ENCODE assay signal across 8 cellular contexts in the genomic region with DNA sequence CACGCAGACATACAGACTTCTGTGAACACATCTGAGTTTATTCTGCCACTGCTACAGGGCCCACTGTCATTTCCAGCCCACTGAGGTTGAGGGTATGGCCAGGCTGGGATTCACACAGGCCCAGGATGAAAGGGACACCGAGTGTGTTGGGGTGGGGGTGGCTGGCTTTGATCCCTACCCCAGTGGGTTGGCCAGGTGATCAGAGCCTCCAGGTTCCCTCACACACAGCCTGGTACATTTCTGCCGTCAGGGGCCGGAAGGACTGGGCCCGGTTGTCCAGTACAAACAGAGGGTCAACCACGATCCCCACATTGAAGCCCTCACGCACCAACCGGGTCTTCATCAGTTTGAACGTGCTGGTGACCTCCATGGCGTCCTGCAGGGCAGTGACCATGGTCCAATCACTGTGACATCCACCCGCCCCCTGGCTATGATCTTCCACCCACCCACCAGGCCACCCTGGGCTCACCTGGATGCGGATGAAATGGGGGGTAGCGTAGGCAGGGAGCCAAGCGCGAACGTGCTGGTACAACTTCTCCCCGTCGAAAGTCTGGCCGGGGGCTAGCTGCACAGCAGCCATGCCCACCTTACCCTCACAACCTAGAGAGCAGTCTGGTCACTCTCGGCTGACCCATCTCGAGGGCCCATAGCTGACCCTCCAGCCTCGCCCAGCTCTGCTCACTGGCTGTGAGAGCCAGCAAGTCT. TPM values are rescaled to one million over a fixed set of nuclear protein-coding genes. Genes with fewer than 3 reads are reported as not detected.
DNase-seq lines count a peak whose midpoint lies in the region; ATAC-seq, FAIRE-seq and TF ChIP-seq lines count a peak whose summit lies in the region.

No MANE protein-coding gene starts in this region.

- H3K79me2 ChIP-seq in Loucy (ENCODE audit: insufficient read depth, low read length) (no peaks in the 10 kb centered on the region), H1 (ENCODE audit: control insufficient read depth in 1 of 2, insufficient read depth in 2 of 2, low read length in 2 of 2) (no peaks in the 10 kb centered on the region)

- no peak for DNase-seq in CD8-positive, alpha-beta T cell
- DNase-seq in H1 (ENCODE audit: low read depth in 1 of 2, low spot score in 2 of 2) (no peak), neural crest cell (ENCODE audit: low read depth, low spot score) (no peak), glomerular visceral epithelial cell (ENCODE audit: extremely low spot score) (no peak), LoVo (ENCODE audit: low spot score) (no peak)
- no peak for DNase-seq in activated effector memory CD4-positive, alpha-beta T cell treated with Interleukin-2 at 50 U/mL for 16 hours

- 0 out of 2 replicates have a peak overlapping the region, but pooled peaks have one; percentile 92 for H2BK15ac ChIP-seq in H1 (ENCODE audit: low read length)

- H3K27me3 ChIP-seq in CD8-positive, alpha-beta T cell (ENCODE audit: insufficient read depth, low read length), result no peaks in the 10 kb centered on the region
- H3K27me3 ChIP-seq in Loucy (ENCODE audit: insufficient read depth, low read length, poor library complexity, severe bottlenecking) (no peaks in the 10 kb centered on the region), H1 (replicated peaks in 1 of 4; ENCODE audit: control insufficient read depth in 3 of 4, extremely low read depth in 1 of 4, insufficient read depth in 3 of 4, low read length in 3 of 4) (no peaks in the 10 kb centered on the region)

- peaks cover 17% of the 10 kb centered on the region for H3K4me1 ChIP-seq in CD8-positive, alpha-beta T cell (ENCODE audit: insufficient read depth, low read length)
- H3K4me1 ChIP-seq in Loucy (ENCODE audit: insufficient read depth, low read length, poor library complexity, severe bottlenecking) (peaks cover 14% of the 10 kb centered on the region), H1 (replicated peaks in 1 of 4; ENCODE audit: control insufficient read depth in 3 of 4, insufficient read depth in 4 of 4, low read length in 3 of 4) (peaks cover 0 to 14% (median 7%) of the 10 kb centered on the region in 4 experiments; a peak in 4 of 7 replicates)

- H4K5ac ChIP-seq in H1 (ENCODE audit: insufficient read length, low read depth, low read length), result no peak overlapping the region

- H3K56ac ChIP-seq in H1 (replicated peaks; ENCODE audit: insufficient read length, low read depth, low read length), result peak overlapping the region; percentile 5

- TF ChIP-seq RAD21 in H1 (IDR thresholded peaks at IDR 0.05 in 1 of 2, conservative IDR thresholded peaks at IDR 0.05 in 1 of 2; ENCODE audit: low read depth in 2 of 2, low read length in 2 of 2), result no peak

- no peak overlapping the region for H3K23ac ChIP-seq in H1 (ENCODE audit: insufficient read length)

- H3K4me2 ChIP-seq in Loucy (ENCODE audit: low read depth, low read length, poor library complexity, severe bottlenecking), result peak overlapping the region; percentile 72
- H3K4me2 ChIP-seq in H1 (ENCODE audit: insufficient read depth in 1 of 2, low read depth in 2 of 2, low read length in 2 of 2), result peak overlapping the region; percentile 93 to 96

- H3K4ac ChIP-seq in H1 (replicated peaks; ENCODE audit: insufficient read length, low read depth, low read length), result peak overlapping the region; percentile 27

- peak overlapping the region; percentile 51; the same call in 1 of the 2 replicates for H3K18ac ChIP-seq in H1 (ENCODE audit: extremely low read depth, low read length)

- POLR2A ChIA-PET in CD8-positive, alpha-beta T cell (lab: Charles Lee), result interaction anchor here (1.1 to 2.5 kb wide), 4 partner anchors 21 to 78 kb away, joined by 3 to 10 read pairs (median 6); partner anchors contain the start of genes TRIM28 and ZBTB45
- POLR2A ChIA-PET in H1 (lab: Charles Lee; ENCODE audit: partially characterized antibody), result interaction anchor here (1.1 to 3.6 kb wide), 10 partner anchors 10 to 90 kb away, joined by 3 to 14 read pairs (median 4); partner anchors contain the start of genes CHMP2A, SLC27A5, TRIM28 and ZNF584

- no peak for FAIRE-seq in H1 (lab: Jason Lieb, UNC)

- H3K9ac ChIP-seq in Loucy (ENCODE audit: low read depth, low read length, poor library complexity, severe bottlenecking) (peak overlapping the region; percentile 65), H1 (replicated peaks in 1 of 4; ENCODE audit: extremely low read depth in 1 of 4, low read depth in 3 of 4, low read length in 3 of 4) (peak overlapping the region in 1 of 4 experiments; percentile 61; a peak in 5 of 7 replicates)

- H2BK5ac ChIP-seq in H1 (ENCODE audit: low read depth, low read length), result peak overlapping the region; percentile 84

- peaks cover 22% of the 10 kb centered on the region for H3K23me2 ChIP-seq in H1 (ENCODE audit: low read depth, low read length)

- H3K14ac ChIP-seq in H1 (ENCODE audit: insufficient read length), result no peak overlapping the region

- no peaks in the 10 kb centered on the region for H3K9me2 ChIP-seq in Loucy (replicated peaks; ENCODE audit: low read depth, low read length)

- H3K27ac ChIP-seq in CD8-positive, alpha-beta T cell (ENCODE audit: low read depth, low read length), result peak overlapping the region; percentile 22
- H3K27ac ChIP-seq in H1 (ENCODE audit: low read depth, low read length), result no peak overlapping the region

- ATAC-seq in CD8-positive, alpha-beta T cell, result no peak
- no peak for ATAC-seq in HG03108 (IDR thresholded peaks at IDR 0.05; ENCODE audit: unreplicated experiment)

- CTCF ChIA-PET in CD8-positive, alpha-beta T cell (lab: Charles Lee), result no interaction called here
- CTCF ChIA-PET in H1 (lab: Charles Lee; ENCODE audit: partially characterized antibody), result interaction anchor here (4.9 kb wide), 1 partner anchor 20 kb away, joined by 27 read pairs; the partner anchor contains the start of gene ZBTB45

- peaks cover 25% of the 10 kb centered on the region for H3K4me1 Mint-ChIP-seq in CD8-positive, alpha-beta T cell (ENCODE audit: low read depth)
- H3K4me1 Mint-ChIP-seq in neural crest cell, result peaks cover 19% of the 10 kb centered on the region

- H3K27me3 Mint-ChIP-seq in CD8-positive, alpha-beta T cell (ENCODE audit: low read depth), result no peaks in the 10 kb centered on the region
- H3K27me3 Mint-ChIP-seq in neural crest cell (ENCODE audit: low read depth), result no peaks in the 10 kb centered on the region

- peaks cover 8% of the 10 kb centered on the region for H3K79me1 ChIP-seq in H1 (ENCODE audit: low read depth, low read length)

- H2BK20ac ChIP-seq in H1 (ENCODE audit: low read length), result no peak overlapping the region

- no peak for TF ChIP-seq CTCF in CD8-positive, alpha-beta T cell (IDR thresholded peaks at IDR 0.05)
- TF ChIP-seq CTCF in Loucy (conservative IDR thresholded peaks at IDR 0.05; ENCODE audit: low read length) (no peak), H1 (IDR thresholded peaks at IDR 0.05; ENCODE audit: control extremely low read depth in 1 of 3, insufficient read depth in 1 of 3, low read depth in 1 of 3, low read length in 3 of 3) (no peak), neural crest cell (conservative IDR thresholded peaks at IDR 0.05) (no peak)

- H3K9me3 ChIP-seq in CD8-positive, alpha-beta T cell (ENCODE audit: low read length), result no peaks in the 10 kb centered on the region
- H3K9me3 ChIP-seq in Loucy (ENCODE audit: insufficient read depth, low read depth, low read length), result no peaks in the 10 kb centered on the region
- no peaks in the 10 kb centered on the region for H3K9me3 ChIP-seq in H1 (ENCODE audit: insufficient read depth in 2 of 2, low read depth in 1 of 2, low read length in 1 of 2)

- peaks cover 12% of the 10 kb centered on the region for H3K9me3 Mint-ChIP-seq in CD8-positive, alpha-beta T cell
- H3K9me3 Mint-ChIP-seq in neural crest cell, result peaks cover 12% of the 10 kb centered on the region

- peak overlapping the region; percentile 45 for H4K91ac ChIP-seq in H1 (replicated peaks; ENCODE audit: insufficient read length, low read length)

- 49% methylated on average over 18 of the region's 22 CpGs; no CpG with 5 or more reads in 1 of the 2 experiments for WGBS in H1 (ENCODE audit: extremely low coverage in 1 of 2, insufficient coverage in 1 of 2, insufficient read length in 1 of 2, insufficient replicate concordance in 2 of 2, low coverage in 1 of 2, low lambda C conversion rate in 2 of 2, missing lambda C conversion rate in 1 of 2), 2 experiments

- peak overlapping the region; percentile 64 for H3K4me3 ChIP-seq in CD8-positive, alpha-beta T cell (ENCODE audit: low read depth, low read length)
- H3K4me3 ChIP-seq in Loucy (ENCODE audit: low read length, poor library complexity, severe bottlenecking), result peak overlapping the region; percentile 73
- peak overlapping the region; percentile 72 to 83 (median 76) for H3K4me3 ChIP-seq in H1 (ENCODE audit: extremely low read depth in 1 of 4, insufficient read depth in 2 of 4, low read depth in 3 of 4, low read length in 4 of 4)

- no peak overlapping the region for H4K8ac ChIP-seq in H1 (ENCODE audit: extremely low read depth, insufficient read depth, low read length)

- H3K36me3 ChIP-seq in CD8-positive, alpha-beta T cell (ENCODE audit: insufficient read depth, low read length), result no peaks in the 10 kb centered on the region
- H3K36me3 ChIP-seq in Loucy (ENCODE audit: insufficient read depth, low read length), result no peaks in the 10 kb centered on the region
- H3K36me3 ChIP-seq in H1 (ENCODE audit: control insufficient read depth in 2 of 4, insufficient read depth in 4 of 4, low read length in 3 of 4), result no peaks in the 10 kb centered on the region

- H2BK120ac ChIP-seq in H1 (replicated peaks; ENCODE audit: low read depth, low read length), result no peak overlapping the region

- peaks cover 3% of the 10 kb centered on the region; the same call in 1 of the 2 replicates for H3F3A ChIP-seq in Loucy (ENCODE audit: low read depth)

- no peak overlapping the region for H2BK12ac ChIP-seq in H1 (ENCODE audit: low read depth, low read length)

- H2AK5ac ChIP-seq in H1 (ENCODE audit: low read depth, low read length), result peak overlapping the region; percentile 45; the same call in 1 of the 2 replicates

- peak overlapping the region; percentile 92 for H3K4me3 Mint-ChIP-seq in CD8-positive, alpha-beta T cell
- peak overlapping the region; percentile 95 for H3K4me3 Mint-ChIP-seq in neural crest cell

- H2AFZ ChIP-seq in Loucy (ENCODE audit: low read length) (peak overlapping the region; percentile 75), H1 (ENCODE audit: low read length) (peak overlapping the region; percentile 81)

- peak overlapping the region; percentile 96 for H3K27ac Mint-ChIP-seq in CD8-positive, alpha-beta T cell
- no peak overlapping the region for H3K27ac Mint-ChIP-seq in neural crest cell (ENCODE audit: unreplicated experiment)

- intact Hi-C loops in CD8-positive, alpha-beta T cell (cut with DNase I, micrococcal nuclease), result loop anchor here (1.0 to 2.0 kb wide), 11 partner anchors 21 to 171 kb away; partner anchors contain the start of genes TRIM28 (in 2 of the 2), ZBTB45 (in 2 of the 2), ZNF132 (in 2 of the 2) and ZNF324 (in 2 of the 2)

- no peaks in the 10 kb centered on the region for H4K20me1 ChIP-seq in Loucy (ENCODE audit: insufficient read depth, low read length, poor library complexity, severe bottlenecking)
- peaks cover 0 to 2% of the 10 kb centered on the region in 2 experiments for H4K20me1 ChIP-seq in H1 (replicated peaks in 1 of 2; ENCODE audit: control insufficient read depth in 1 of 2, insufficient read depth in 2 of 2, low read length in 2 of 2)

- TF ChIP-seq EP300 in H1 (IDR thresholded peaks at IDR 0.05; ENCODE audit: borderline replicate concordance in 1 of 2, low read depth in 2 of 2, low read length in 2 of 2), result no peak

- peaks cover 2% of the 10 kb centered on the region for H3K36me3 Mint-ChIP-seq in CD8-positive, alpha-beta T cell
- peaks cover 6% of the 10 kb centered on the region for H3K36me3 Mint-ChIP-seq in neural crest cell (ENCODE audit: low read depth)

- no peak for TF ChIP-seq POLR2A in H1 (IDR thresholded peaks at IDR 0.05; ENCODE audit: control extremely low read depth in 1 of 2, low read depth in 2 of 2, low read length in 2 of 2)

RNA-seq across cellular contexts. Expression of gene SLC27A5, which starts 13.3 kb away (rescaled TPM):
- 1 to 10 TPM; 5.5 to 7.9 TPM for total RNA-seq in CD8-positive, alpha-beta T cell
- 20.7 and 25.1 TPM in 2 replicates for total RNA-seq in H1 (2021; fragmentation: NEBNext Ultra II Directional; extraction: Animal tissue kit (Norgen Biotek cat#: 25700))
- polyA plus RNA-seq in H1 (2011; rRNA removed), result 80.5 and 95.9 TPM in 2 replicates
- polyA plus RNA-seq in H1 (2011; cell fraction: cytosol; rRNA removed), result 69.6 TPM
- polyA plus RNA-seq in H1 (2011; cell fraction: nucleus; rRNA removed), result 68.5 TPM
- 39.9 to 57.6 TPM (median 48.9 TPM) in 4 replicates for polyA plus RNA-seq in H1 (2012, experiment 1 of 2)
- 53.5 TPM for polyA plus RNA-seq in H1 (2012, experiment 2 of 2)
- 30.3 TPM for polyA plus RNA-seq in H1 (2013, experiment 1 of 2)
- 31.5 TPM for polyA plus RNA-seq in H1 (2013, experiment 2 of 2)
- 34.0 and 38.3 TPM in 2 replicates for polyA minus RNA-seq in H1 (2011; rRNA and poly(A)+ RNA removed)
- 10.1 TPM for polyA minus RNA-seq in H1 (2011; cell fraction: cytosol; rRNA and poly(A)+ RNA removed)
- 16.9 TPM for polyA minus RNA-seq in H1 (2011; cell fraction: nucleus; rRNA and poly(A)+ RNA removed)
- total RNA-seq in neural crest cell, result 16.2 and 17.5 TPM in 2 replicates

RNA-seq across cellular contexts. Expression of gene ZBTB45, which starts 21.1 kb away (rescaled TPM):
- total RNA-seq in CD8-positive, alpha-beta T cell, result 1 to 10 TPM; 4.8 to 5.6 TPM
- total RNA-seq in H1 (2021; fragmentation: NEBNext Ultra II Directional; extraction: Animal tissue kit (Norgen Biotek cat#: 25700)), result 16.9 and 17.3 TPM in 2 replicates
- 17.2 and 31.4 TPM in 2 replicates for polyA plus RNA-seq in H1 (2011; rRNA removed)
- 10.8 TPM for polyA plus RNA-seq in H1 (2011; cell fraction: cytosol; rRNA removed)
- polyA plus RNA-seq in H1 (2011; cell fraction: nucleus; rRNA removed), result 18.7 TPM
- 8.9 to 18.6 TPM (median 17.5 TPM) in 4 replicates for polyA plus RNA-seq in H1 (2012, experiment 1 of 2)
- 13.2 TPM for polyA plus RNA-seq in H1 (2012, experiment 2 of 2)
- polyA plus RNA-seq in H1 (2013, experiment 1 of 2), result 12.5 TPM
- 13.1 TPM for polyA plus RNA-seq in H1 (2013, experiment 2 of 2)
- 5.0 and 5.1 TPM in 2 replicates for polyA minus RNA-seq in H1 (2011; rRNA and poly(A)+ RNA removed)
- polyA minus RNA-seq in H1 (2011; cell fraction: cytosol; rRNA and poly(A)+ RNA removed), result 10.1 TPM
- polyA minus RNA-seq in H1 (2011; cell fraction: nucleus; rRNA and poly(A)+ RNA removed), result 18.1 TPM
- 24.1 and 27.3 TPM in 2 replicates for total RNA-seq in neural crest cell

RNA-seq across cellular contexts. Expression of gene ZNF446, which starts 22.3 kb away (rescaled TPM):
- total RNA-seq in CD8-positive, alpha-beta T cell, result 10 to 100 TPM; 14.6 to 16.5 TPM
- total RNA-seq in H1 (2021; fragmentation: NEBNext Ultra II Directional; extraction: Animal tissue kit (Norgen Biotek cat#: 25700)), result 4.1 and 4.3 TPM in 2 replicates
- 5.5 and 8.2 TPM in 2 replicates for polyA plus RNA-seq in H1 (2011; rRNA removed)
- polyA plus RNA-seq in H1 (2011; cell fraction: cytosol; rRNA removed), result 5.6 TPM
- 11.0 TPM for polyA plus RNA-seq in H1 (2011; cell fraction: nucleus; rRNA removed)
- polyA plus RNA-seq in H1 (2012, experiment 1 of 2), result 4.0 to 5.5 TPM (median 4.5 TPM) in 4 replicates
- polyA plus RNA-seq in H1 (2012, experiment 2 of 2), result 4.2 TPM
- polyA plus RNA-seq in H1 (2013, experiment 1 of 2), result 2.3 TPM
- polyA plus RNA-seq in H1 (2013, experiment 2 of 2), result 2.1 TPM
- 2.9 and 3.7 TPM in 2 replicates for polyA minus RNA-seq in H1 (2011; rRNA and poly(A)+ RNA removed)
- polyA minus RNA-seq in H1 (2011; cell fraction: cytosol; rRNA and poly(A)+ RNA removed), result 4.0 TPM
- polyA minus RNA-seq in H1 (2011; cell fraction: nucleus; rRNA and poly(A)+ RNA removed), result 6.5 TPM
- total RNA-seq in neural crest cell, result 16.5 and 18.6 TPM in 2 replicates

RNA-seq across cellular contexts. Expression of gene ZNF324, which starts 31.6 kb away (rescaled TPM):
- total RNA-seq in CD8-positive, alpha-beta T cell, result 10 to 100 TPM; 26.9 to 30.5 TPM
- 5.8 and 6.4 TPM in 2 replicates for total RNA-seq in H1 (2021; fragmentation: NEBNext Ultra II Directional; extraction: Animal tissue kit (Norgen Biotek cat#: 25700))
- polyA plus RNA-seq in H1 (2011; rRNA removed), result 5.1 and 6.7 TPM in 2 replicates
- polyA plus RNA-seq in H1 (2011; cell fraction: cytosol; rRNA removed), result 5.1 TPM
- polyA plus RNA-seq in H1 (2011; cell fraction: nucleus; rRNA removed), result 5.8 TPM
- 2.8 to 4.1 TPM (median 3.9 TPM) in 4 replicates for polyA plus RNA-seq in H1 (2012, experiment 1 of 2)
- 3.0 TPM for polyA plus RNA-seq in H1 (2012, experiment 2 of 2)
- 2.7 TPM for polyA plus RNA-seq in H1 (2013, experiment 1 of 2)
- 2.4 TPM for polyA plus RNA-seq in H1 (2013, experiment 2 of 2)
- polyA minus RNA-seq in H1 (2011; rRNA and poly(A)+ RNA removed), result 6.8 and 7.0 TPM in 2 replicates
- polyA minus RNA-seq in H1 (2011; cell fraction: cytosol; rRNA and poly(A)+ RNA removed), result 5.2 TPM
- 18.8 TPM for polyA minus RNA-seq in H1 (2011; cell fraction: nucleus; rRNA and poly(A)+ RNA removed)
- total RNA-seq in neural crest cell, result 17.5 and 18.8 TPM in 2 replicates

RNA-seq across cellular contexts. Expression of gene TRIM28, which starts 45.4 kb away (rescaled TPM):
- 100 to 1,000 TPM; 525 to 549 TPM for total RNA-seq in CD8-positive, alpha-beta T cell
- 1,398 and 1,433 TPM in 2 replicates for total RNA-seq in H1 (2021; fragmentation: NEBNext Ultra II Directional; extraction: Animal tissue kit (Norgen Biotek cat#: 25700))
- polyA plus RNA-seq in H1 (2011; rRNA removed), result 1,442 and 2,243 TPM in 2 replicates
- 1,009 TPM for polyA plus RNA-seq in H1 (2011; cell fraction: cytosol; rRNA removed)
- polyA plus RNA-seq in H1 (2011; cell fraction: nucleus; rRNA removed), result 3,768 TPM
- polyA plus RNA-seq in H1 (2012, experiment 1 of 2), result 1,824 to 2,237 TPM (median 2,041 TPM) in 4 replicates
- polyA plus RNA-seq in H1 (2012, experiment 2 of 2), result 2,033 TPM
- polyA plus RNA-seq in H1 (2013, experiment 1 of 2), result 913 TPM
- 805 TPM for polyA plus RNA-seq in H1 (2013, experiment 2 of 2)
- 3,393 and 4,202 TPM in 2 replicates for polyA minus RNA-seq in H1 (2011; rRNA and poly(A)+ RNA removed)
- 1,842 TPM for polyA minus RNA-seq in H1 (2011; cell fraction: cytosol; rRNA and poly(A)+ RNA removed)
- polyA minus RNA-seq in H1 (2011; cell fraction: nucleus; rRNA and poly(A)+ RNA removed), result 1,128 TPM
- 964 and 1,000 TPM in 2 replicates for total RNA-seq in neural crest cell
